In the genomic region with DNA sequence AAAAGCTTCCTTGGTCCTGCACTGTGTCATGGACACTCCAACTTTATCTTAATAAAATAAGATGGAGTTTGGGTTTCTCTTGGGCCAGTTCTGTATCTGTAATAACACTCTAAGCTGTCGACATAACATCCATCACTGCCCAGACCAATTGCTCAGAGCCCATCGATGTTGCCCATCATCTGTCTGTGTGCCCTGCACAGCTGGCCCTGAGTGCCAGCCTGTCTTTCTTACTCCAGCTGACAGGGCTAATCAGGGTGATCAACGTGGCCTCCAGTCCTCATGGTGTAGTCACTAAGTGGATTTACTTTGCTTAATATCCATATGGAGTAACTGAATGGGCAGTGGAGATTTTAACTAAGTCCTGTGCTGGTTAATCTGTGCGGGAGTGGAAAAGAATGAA, we compare ENCODE assay signal across 23 cellular contexts.
DNase-seq lines count a peak whose midpoint lies in the region; ATAC-seq, FAIRE-seq and TF ChIP-seq lines count a peak whose summit lies in the region.
"Had no signal": no experiment of that assay in that cellular context is flagged by ENCODE, and none has a peak within 500 bp of the region (broad histone marks: within the 10 kb centered on the region; RNA-seq: fewer than 3 reads in every experiment).

No MANE protein-coding gene starts in this region.

- peaks cover 32% of the 10 kb centered on the region for H3K4me1 ChIP-seq in BE2C
- peaks cover 14% of the 10 kb centered on the region for H3K4me1 ChIP-seq in PC-3 (ENCODE audit: insufficient read depth, low read length)

- intact Hi-C loops in PC-3 (cut with micrococcal nuclease) = no loop called here

- no peaks in the 10 kb centered on the region for H3F3A ChIP-seq in PC-3 (ENCODE audit: low read length, unreplicated experiment)

- H4K20me1 ChIP-seq in PC-3 (ENCODE audit: low read length) = no peaks in the 10 kb centered on the region
- H4K20me1 ChIP-seq: BLaER1 had no signal

- H3K27me3 ChIP-seq in BE2C (no peaks in the 10 kb centered on the region), PC-3 (ENCODE audit: low read length) (no peaks in the 10 kb centered on the region)
- H3K27me3 ChIP-seq: BLaER1 had no signal

- ATAC-seq in PC-3 (no peak), HG02938 (IDR thresholded peaks at IDR 0.05; ENCODE audit: unreplicated experiment) (no peak)
- ATAC-seq: A549, GM12878, HepG2 had no signal

- peaks cover 3% of the 10 kb centered on the region for H3K27me3 Mint-ChIP-seq in glutamatergic neuron (ENCODE audit: unreplicated experiment)

- no peak for TF ChIP-seq POLR2A in GM12891 (IDR thresholded peaks at IDR 0.05; ENCODE audit: low read depth, low read length)

- H2AFZ ChIP-seq in PC-3 (ENCODE audit: low read length) = no peak overlapping the region

- DNase-seq in BE2C (peak; percentile 83), NCI-H524 (lab: John Stamatoyannopoulos, UW) (peak; percentile 89 to 98), SK-N-DZ (ENCODE audit: low spot score) (peak; percentile 78), glutamatergic neuron (no peak), GM12891 (ENCODE audit: insufficient read length, low spot score) (no peak), PC-3 (no peak), HuH-7.5 (ENCODE audit: low spot score) (no peak)
- DNase-seq: AML-193; CD4-positive, alpha-beta memory T cell; DMS 273 treated with DMSO at 0.1 percent for 48 hours; DMS53; DND-41; EL; H9 had no signal

- H3K27ac ChIP-seq in PC-3 (ENCODE audit: low read length) = no peak overlapping the region
- H3K27ac ChIP-seq: 22Rv1, A549, BLaER1 had no signal

- H3K9me3 Mint-ChIP-seq in glutamatergic neuron (ENCODE audit: unreplicated experiment) = no peaks in the 10 kb centered on the region
- H3K9me3 Mint-ChIP-seq: CD14-positive monocyte; CD4-positive, alpha-beta memory T cell; H9 had no signal

- no peak for FAIRE-seq in GM12891 (lab: Jason Lieb, UNC)
- FAIRE-seq: GM19239, H1, HepG2 had no signal

- H3K4me3 Mint-ChIP-seq in glutamatergic neuron (ENCODE audit: unreplicated experiment) = no peak overlapping the region
- H3K4me3 Mint-ChIP-seq: CD14-positive monocyte; CD4-positive, alpha-beta memory T cell; H9 had no signal

- H3K4me2 ChIP-seq in PC-3 (ENCODE audit: low read length) = no peak overlapping the region
- H3K4me2 ChIP-seq: A549, BLaER1 had no signal

- TF ChIP-seq CTCF in BE2C (IDR thresholded peaks at IDR 0.05; ENCODE audit: low read depth, low read length) (no peak), glutamatergic neuron (IDR thresholded peaks at IDR 0.05; ENCODE audit: partially characterized antibody, unreplicated experiment) (no peak), PC-3 (conservative IDR thresholded peaks at IDR 0.05; ENCODE audit: low read depth, low read length) (no peak)

- no TSS peak for BruUV-seq in PC-3 (replicated peaks; lab: Mats Ljungman, UMichigan)

- no peak overlapping the region for H3K9ac ChIP-seq in PC-3 (ENCODE audit: low read length)
- H3K9ac ChIP-seq: BLaER1 had no signal

- H3K9me2 ChIP-seq in PC-3 (replicated peaks; ENCODE audit: low read length) = no peaks in the 10 kb centered on the region

- POLR2A ChIA-PET in PC-3 (lab: Charles Lee; ENCODE audit: unreplicated experiment) = no interaction called here

- H3K79me2 ChIP-seq in PC-3 (ENCODE audit: low read length) = no peaks in the 10 kb centered on the region

- peak overlapping the region; percentile 38 for H3K27ac Mint-ChIP-seq in glutamatergic neuron (ENCODE audit: unreplicated experiment)
- H3K27ac Mint-ChIP-seq: CD14-positive monocyte; CD4-positive, alpha-beta memory T cell; H9 had no signal

- peaks cover 18% of the 10 kb centered on the region for H3K4me1 Mint-ChIP-seq in glutamatergic neuron (ENCODE audit: low read depth, unreplicated experiment)
- H3K4me1 Mint-ChIP-seq: H9 had no signal

- H3K9me3 ChIP-seq in BE2C (no peaks in the 10 kb centered on the region), PC-3 (ENCODE audit: low read length) (no peaks in the 10 kb centered on the region)
- H3K9me3 ChIP-seq: A549, BLaER1 had no signal

- CTCF ChIA-PET in PC-3 (lab: Charles Lee) = no interaction called here

- H3K4me3 ChIP-seq in BE2C (ENCODE audit: low read depth, low read length) = no peak overlapping the region
- H3K4me3 ChIP-seq in PC-3 (ENCODE audit: low read length) = no peak overlapping the region
- H3K4me3 ChIP-seq: A549, BLaER1, GM12878 had no signal

- no peaks in the 10 kb centered on the region for H3K36me3 ChIP-seq in BE2C
- H3K36me3 ChIP-seq in PC-3 (ENCODE audit: low read depth, low read length) = no peaks in the 10 kb centered on the region
- H3K36me3 ChIP-seq: BLaER1 had no signal

- no peaks in the 10 kb centered on the region for H3K36me3 Mint-ChIP-seq in glutamatergic neuron (ENCODE audit: unreplicated experiment)
- H3K36me3 Mint-ChIP-seq: CD14-positive monocyte; CD4-positive, alpha-beta memory T cell had no signal

TF ChIP-seq in GM12891, 5 proteins besides CTCF, POLR2A, EP300 and RAD21:
- TF ChIP-seq POU2F2 (IDR thresholded peaks at IDR 0.05; ENCODE audit: low read depth, low read length) (no peak), SPI1 (IDR thresholded peaks at IDR 0.05; ENCODE audit: low read depth, low read length) (no peak), PAX5 (IDR thresholded peaks at IDR 0.05; ENCODE audit: insufficient read depth, low read length, severe bottlenecking) (no peak), POLR2AphosphoS5 (IDR thresholded peaks at IDR 0.05; ENCODE audit: low read depth, low read length) (no peak), TAF1 (IDR thresholded peaks at IDR 0.05; ENCODE audit: low read depth, low read length) (no peak)
TF ChIP-seq in GM12891: peak in this region for 0.

Comparison
In these comparisons a context has a peak if more than half of its experiments do, and no peak if none do; other contexts are left out.
1. DNase-seq: peak in BE2C (single experiment), NCI-H524 (2 of 2) and SK-N-DZ (single experiment); none in glutamatergic neuron (single experiment), GM12891 (single experiment), PC-3 (single experiment) and HuH-7.5 (single experiment).